In genomic region chr5:14211818-14212799, GRCh38 we compare ENCODE assay signal across 9 cellular contexts.
DNase-seq lines count a peak whose midpoint lies in the region; ATAC-seq and TF ChIP-seq lines count a peak whose summit lies in the region.
"Had no signal": no experiment of that assay in that cellular context is flagged by ENCODE, and none has a peak within 500 bp of the region (broad histone marks: within the 10 kb centered on the region; RNA-seq: fewer than 3 reads in every experiment).

No MANE protein-coding gene starts in this region.

- peak overlapping the region; percentile 50 for H3K27ac Mint-ChIP-seq in stimulated activated naive CD8-positive, alpha-beta T cell treated with anti-CD3 and anti-CD28 coated beads, Interleukin-15, Interleukin-2, amounts not matched to agents 100 ng/mL and 50 ng/mL, for 24 hours

- DNase-seq in breast epithelium (ENCODE audit: low spot score in 2 of 2) (no peak), MV-4-11 (lab: John Stamatoyannopoulos, UW) (no peak), cerebellum (ENCODE audit: low spot score) (no peak), right atrium auricular region (ENCODE audit: low spot score) (no peak), mucosa of gallbladder (ENCODE audit: low spot score) (no peak)
- DNase-seq: H7 had no signal

- no peak overlapping the region for H3K4me3 ChIP-seq in breast epithelium
- no peak overlapping the region for H3K4me3 ChIP-seq in right atrium auricular region

- H3K4me3 Mint-ChIP-seq in stimulated activated naive CD8-positive, alpha-beta T cell treated with anti-CD3 and anti-CD28 coated beads, Interleukin-15, Interleukin-2, amounts not matched to agents 100 ng/mL and 50 ng/mL, for 24 hours: peak overlapping the region; percentile 14

- no peaks in the 10 kb centered on the region for H3K36me3 Mint-ChIP-seq in stimulated activated naive CD8-positive, alpha-beta T cell treated with anti-CD3 and anti-CD28 coated beads, Interleukin-15, Interleukin-2, amounts not matched to agents 100 ng/mL and 50 ng/mL, for 24 hours (ENCODE audit: low read depth)

- H3K9me3 Mint-ChIP-seq in stimulated activated naive CD8-positive, alpha-beta T cell treated with anti-CD3 and anti-CD28 coated beads, Interleukin-15, Interleukin-2, amounts not matched to agents 100 ng/mL and 50 ng/mL, for 24 hours: no peaks in the 10 kb centered on the region

- H3K27me3 ChIP-seq in breast epithelium (no peaks in the 10 kb centered on the region), right atrium auricular region (no peaks in the 10 kb centered on the region)

- peak; percentile 21 for ATAC-seq in HG02938 (IDR thresholded peaks at IDR 0.05; ENCODE audit: unreplicated experiment)

- H3K27me3 Mint-ChIP-seq in stimulated activated naive CD8-positive, alpha-beta T cell treated with anti-CD3 and anti-CD28 coated beads, Interleukin-15, Interleukin-2, amounts not matched to agents 100 ng/mL and 50 ng/mL, for 24 hours: no peaks in the 10 kb centered on the region

- no peaks in the 10 kb centered on the region for H3K36me3 ChIP-seq in breast epithelium
- H3K36me3 ChIP-seq in right atrium auricular region: no peaks in the 10 kb centered on the region

- H3K27ac ChIP-seq in breast epithelium (peak overlapping the region; percentile 34 to 46), right atrium auricular region (no peak overlapping the region)

- TF ChIP-seq CTCF in breast epithelium (IDR thresholded peaks at IDR 0.05): no peak
- no peak for TF ChIP-seq CTCF in right atrium auricular region (IDR thresholded peaks at IDR 0.05)

- H3K4me1 Mint-ChIP-seq in stimulated activated naive CD8-positive, alpha-beta T cell treated with anti-CD3 and anti-CD28 coated beads, Interleukin-15, Interleukin-2, amounts not matched to agents 100 ng/mL and 50 ng/mL, for 24 hours (ENCODE audit: low read depth): peaks cover 20% of the 10 kb centered on the region

- intact Hi-C loops in breast epithelium (cut with DNase I; ENCODE audit: low total_unique reads): no loop called here

- H3K4me1 ChIP-seq in breast epithelium: no peaks in the 10 kb centered on the region
- peaks cover 0 to 37% of the 10 kb centered on the region in 2 donors for H3K4me1 ChIP-seq in right atrium auricular region

- TF ChIP-seq POLR2A in GM19193 (IDR thresholded peaks at IDR 0.05; ENCODE audit: extremely low read depth, insufficient read depth, insufficient read length) (peak; percentile 33), breast epithelium (IDR thresholded peaks at IDR 0.05) (no peak)

- H3K9me3 ChIP-seq in breast epithelium (no peaks in the 10 kb centered on the region), right atrium auricular region (no peaks in the 10 kb centered on the region)

Comparison
In these comparisons a context has a peak if more than half of its experiments do, and no peak if none do; other contexts are left out.
1. H3K27ac ChIP-seq: peak in breast epithelium (2 of 2); none in right atrium auricular region (0 of 2).